Comparison of ENCODE assay signal across 8 cellular contexts in the genomic region with DNA sequence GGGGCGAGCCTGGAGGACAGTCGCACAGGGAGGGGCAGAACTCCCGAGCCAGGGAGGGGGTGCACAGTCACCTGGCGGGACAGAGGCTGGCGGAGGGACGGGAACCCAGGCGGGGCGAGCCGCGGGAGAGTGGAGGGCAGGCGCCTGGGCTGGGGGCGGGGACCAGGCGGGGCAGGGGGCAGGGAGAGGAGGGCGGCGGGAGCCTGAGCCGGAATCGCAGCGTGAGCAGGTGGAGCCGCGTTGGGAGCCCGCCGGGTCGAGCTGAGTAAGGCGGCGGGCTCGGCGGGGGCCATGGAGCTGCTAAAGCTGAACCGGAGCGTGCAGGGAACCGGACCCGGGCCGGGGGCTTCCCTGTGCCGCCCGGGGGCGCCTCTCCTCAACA. TPM values are rescaled to one million over a fixed set of nuclear protein-coding genes. Genes with fewer than 3 reads are reported as not detected.
A peak's percentile ranks its signal among the peaks of the same experiment; 100 is the strongest.
DNase-seq lines count a peak whose midpoint lies in the region; ATAC-seq and TF ChIP-seq lines count a peak whose summit lies in the region.

A gene (plus strand): TSS at position 201 of the 382 bp plus-strand sequence. CDS start 91 bp downstream, at position 292.

- no peaks in the 10 kb centered on the region for H3K36me3 Mint-ChIP-seq in CD4-positive, alpha-beta T cell (ENCODE audit: low read depth)
- no peaks in the 10 kb centered on the region for H3K36me3 Mint-ChIP-seq in memory B cell

- peaks cover 0 to 19% (median 17%) of the 10 kb centered on the region in 4 donors for H3K4me1 ChIP-seq in tibial nerve

- H3K4me3 ChIP-seq in tibial nerve, result peak within 1 kb of the TSS; percentile 26 to 53 (median 42)

- no peak for TF ChIP-seq POLR2A in tibial nerve (IDR thresholded peaks at IDR 0.05)

- intact Hi-C loops in CD4-positive, alpha-beta T cell (cut with DNase I, micrococcal nuclease), result no loop called here

- no peak for TF ChIP-seq EP300 in tibial nerve (IDR thresholded peaks at IDR 0.05)

- H3K27me3 Mint-ChIP-seq in CD4-positive, alpha-beta T cell, result peaks cover 11% of the 10 kb centered on the region
- H3K27me3 Mint-ChIP-seq in memory B cell, result peaks cover 7% of the 10 kb centered on the region

- ATAC-seq in CD4-positive, alpha-beta T cell (ENCODE audit: poor library complexity), result peak; percentile 64
- ATAC-seq in memory B cell (ENCODE audit: low read depth), result peak; percentile 50
- no peak for ATAC-seq in HG02870 (IDR thresholded peaks at IDR 0.05; ENCODE audit: unreplicated experiment)
- no peak for ATAC-seq in HG02970 (IDR thresholded peaks at IDR 0.05; ENCODE audit: low FRiP score, unreplicated experiment)

- H3K27ac ChIP-seq in CD4-positive, alpha-beta T cell (ENCODE audit: low read depth, low read length), result no peak within 1 kb of the TSS
- H3K27ac ChIP-seq in tibial nerve, result no peak within 1 kb of the TSS

- peak in 5 of 10 experiments; percentile 8 to 21 (median 13) for DNase-seq in CD4-positive, alpha-beta T cell
- DNase-seq in NCI-H510A treated with DMSO at 0.1 percent for 48 hours (lab: John Stamatoyannopoulos, UW), result peak; percentile 23
- peak; percentile 13 for DNase-seq in central memory CD4-positive, alpha-beta T cell
- no peak for DNase-seq in memory B cell (ENCODE audit: low spot score in 2 of 2)
- no peak for DNase-seq in tibial nerve (ENCODE audit: low spot score in 2 of 2)
- no peak for DNase-seq in NOMO-1 treated with dmso at 0.1 percent for 144 hours (lab: John Stamatoyannopoulos, UW; ENCODE audit: unreplicated experiment)

- no peaks in the 10 kb centered on the region for H3K9me3 ChIP-seq in CD4-positive, alpha-beta T cell (ENCODE audit: control insufficient read depth, low read length)
- H3K9me3 ChIP-seq in tibial nerve, result no peaks in the 10 kb centered on the region

- CTCF ChIA-PET in CD4-positive, alpha-beta T cell (lab: Charles Lee), result interaction anchor here (2.1 kb wide), 1 partner anchor 9 kb away, joined by 8 read pairs; no protein-coding TSS in a partner anchor

- H3K27me3 ChIP-seq in CD4-positive, alpha-beta T cell (ENCODE audit: control insufficient read depth, insufficient read depth, low read length), result peaks cover 61% of the 10 kb centered on the region
- peaks cover 0 to 58% of the 10 kb centered on the region in 2 donors for H3K27me3 ChIP-seq in tibial nerve

- H3K4me3 Mint-ChIP-seq in CD4-positive, alpha-beta T cell, result peak within 1 kb of the TSS; percentile 82
- H3K4me3 Mint-ChIP-seq in memory B cell, result peak within 1 kb of the TSS; percentile 58

- no peaks in the 10 kb centered on the region for H3K36me3 ChIP-seq in tibial nerve

- H3K4me1 Mint-ChIP-seq in CD4-positive, alpha-beta T cell (ENCODE audit: low read depth), result peaks cover 5% of the 10 kb centered on the region
- H3K4me1 Mint-ChIP-seq in memory B cell, result no peaks in the 10 kb centered on the region

- no peak for TF ChIP-seq CTCF in CD4-positive, alpha-beta T cell (IDR thresholded peaks at IDR 0.05)
- TF ChIP-seq CTCF in tibial nerve (IDR thresholded peaks at IDR 0.05), result no peak

- no peaks in the 10 kb centered on the region for H3K9me3 Mint-ChIP-seq in CD4-positive, alpha-beta T cell
- H3K9me3 Mint-ChIP-seq in memory B cell, result no peaks in the 10 kb centered on the region

- POLR2A ChIA-PET in CD4-positive, alpha-beta T cell (lab: Charles Lee), result interaction anchor here (1.5 to 3.3 kb wide), 2 partner anchors 10 to 24 kb away, joined by 3 to 11 read pairs; a partner anchor contains a TSS

- 0 to 1% methylated on average over 33 to 35 of the region's 35 CpGs for WGBS in tibial nerve, 2 donors

- no peak within 1 kb of the TSS for H3K27ac Mint-ChIP-seq in CD4-positive, alpha-beta T cell
- no peak within 1 kb of the TSS for H3K27ac Mint-ChIP-seq in memory B cell

RNA-seq across cellular contexts. Expression of the gene that starts here (rescaled TPM):
- total RNA-seq in CD4-positive, alpha-beta T cell, result not detected
- total RNA-seq in tibial nerve, result not detected

Comparison
In these comparisons a context has a peak if more than half of its experiments do, and no peak if none do; other contexts are left out.
1. Peak in ATAC-seq in CD4-positive, alpha-beta T cell; RNA of the gene not detected or under 1 TPM.
2. DNase-seq: peak in NCI-H510A treated with DMSO at 0.1 percent for 48 hours (single experiment) and central memory CD4-positive, alpha-beta T cell (single experiment); none in memory B cell (0 of 2), tibial nerve (0 of 2) and NOMO-1 treated with dmso at 0.1 percent for 144 hours (single experiment).